8 cellular contexts compared by ENCODE assay signal in the genomic region with DNA sequence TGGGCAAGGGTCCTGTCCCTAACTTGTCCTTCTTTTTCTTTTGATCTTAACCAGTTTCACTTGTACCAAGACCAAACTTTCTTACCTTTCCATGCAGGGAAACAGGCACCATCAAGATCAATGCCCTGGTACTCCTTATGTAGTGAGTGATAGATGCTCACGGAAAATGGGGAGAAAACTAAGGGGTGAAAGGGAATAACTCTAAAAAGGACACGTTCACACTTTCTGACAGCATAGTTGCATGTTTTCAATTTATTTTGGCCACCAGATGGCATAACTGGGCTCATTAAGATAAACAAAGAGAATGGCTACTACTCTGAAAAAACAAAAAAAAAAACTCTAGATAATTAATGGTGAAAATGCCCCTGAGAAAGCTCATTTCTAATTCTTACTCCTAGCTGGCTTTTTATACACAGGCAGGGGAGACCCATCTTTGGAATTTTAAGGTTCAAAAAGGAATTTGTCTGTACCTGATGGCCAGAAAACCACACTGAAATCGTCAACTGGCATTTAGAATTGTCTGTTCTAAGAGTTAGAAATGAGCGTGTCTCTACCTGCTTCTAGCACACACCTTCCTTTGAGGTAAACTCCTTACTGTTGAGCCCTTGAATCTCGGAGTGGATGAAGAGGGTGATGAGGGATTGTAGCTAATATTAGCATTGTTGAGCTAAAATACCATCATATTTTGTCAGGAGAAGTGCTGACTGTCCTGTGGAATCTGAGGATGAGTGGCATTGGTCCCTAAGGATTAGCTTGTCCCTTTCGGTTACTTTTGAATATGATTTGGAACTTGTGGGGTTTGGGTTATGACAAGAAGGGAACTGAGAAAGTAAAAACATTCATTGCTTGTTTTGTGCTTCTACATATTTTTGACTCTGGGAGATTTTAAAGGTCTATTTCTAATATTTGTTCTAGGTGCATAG.
DNase-seq lines count a peak whose midpoint lies in the region; ATAC-seq and TF ChIP-seq lines count a peak whose summit lies in the region.

No MANE protein-coding gene starts in this region.

- peaks cover 6% of the 10 kb centered on the region for H3K9me3 Mint-ChIP-seq in activated T-helper 1 cell treated with anti-CD3 and anti-CD28 coated beads, Interleukin-12 subunit alpha, Interleukin-12 subunit beta, Interleukin-2, Interleukin-4 antibody, amounts not matched to agents 30 ng/mL and 10 ng/mL and 1 ng/mL, durations not matched to agents 14 hours and 24 hours and 36 hours
- no peaks in the 10 kb centered on the region for H3K9me3 Mint-ChIP-seq in stimulated activated memory B cell treated with anti-CD40 and anti-IgM and Interleukin-4, amounts not matched to agents 10 μg/mL and 1 μg/mL and 100 μg/mL, for 72 hours

- peaks cover 51% of the 10 kb centered on the region for H3K36me3 Mint-ChIP-seq in activated T-helper 1 cell treated with anti-CD3 and anti-CD28 coated beads, Interleukin-12 subunit alpha, Interleukin-12 subunit beta, Interleukin-2, Interleukin-4 antibody, amounts not matched to agents 30 ng/mL and 10 ng/mL and 1 ng/mL, durations not matched to agents 14 hours and 24 hours and 36 hours (ENCODE audit: low read depth)
- H3K36me3 Mint-ChIP-seq in stimulated activated memory B cell treated with anti-CD40 and anti-IgM and Interleukin-4, amounts not matched to agents 10 μg/mL and 1 μg/mL and 100 μg/mL, for 72 hours: no peaks in the 10 kb centered on the region

- H3K36me3 ChIP-seq in right atrium auricular region: no peaks in the 10 kb centered on the region

- DNase-seq in COLO829 (ENCODE audit: low spot score): peak; percentile 63
- no peak for DNase-seq in HEK293T (ENCODE audit: extremely low spot score)
- no peak for DNase-seq in activated T-helper 1 cell treated with anti-CD3 and anti-CD28 coated beads, Interleukin-12 subunit alpha, Interleukin-12 subunit beta, Interleukin-2, Interleukin-4 antibody, amounts not matched to agents 30 ng/mL and 10 ng/mL and 1 ng/mL, durations not matched to agents 14 hours and 24 hours and 36 hours (ENCODE audit: low spot score)
- DNase-seq in right atrium auricular region (ENCODE audit: low spot score): no peak
- no peak for DNase-seq in NCI-H774 (lab: John Stamatoyannopoulos, UW)
- no peak for DNase-seq in activated effector memory CD4-positive, alpha-beta T cell treated with Interleukin-2 at 50 U/mL for 16 hours

- peaks cover 71% of the 10 kb centered on the region for H3K4me1 Mint-ChIP-seq in activated T-helper 1 cell treated with anti-CD3 and anti-CD28 coated beads, Interleukin-12 subunit alpha, Interleukin-12 subunit beta, Interleukin-2, Interleukin-4 antibody, amounts not matched to agents 30 ng/mL and 10 ng/mL and 1 ng/mL, durations not matched to agents 14 hours and 24 hours and 36 hours (ENCODE audit: low read depth)
- H3K4me1 Mint-ChIP-seq in stimulated activated memory B cell treated with anti-CD40 and anti-IgM and Interleukin-4, amounts not matched to agents 10 μg/mL and 1 μg/mL and 100 μg/mL, for 72 hours: peaks cover 53% of the 10 kb centered on the region

- H3K27me3 Mint-ChIP-seq in activated T-helper 1 cell treated with anti-CD3 and anti-CD28 coated beads, Interleukin-12 subunit alpha, Interleukin-12 subunit beta, Interleukin-2, Interleukin-4 antibody, amounts not matched to agents 30 ng/mL and 10 ng/mL and 1 ng/mL, durations not matched to agents 14 hours and 24 hours and 36 hours (ENCODE audit: insufficient read depth): no peaks in the 10 kb centered on the region
- H3K27me3 Mint-ChIP-seq in stimulated activated memory B cell treated with anti-CD40 and anti-IgM and Interleukin-4, amounts not matched to agents 10 μg/mL and 1 μg/mL and 100 μg/mL, for 72 hours: peaks cover 19% of the 10 kb centered on the region

- POLR2A ChIA-PET in HEK293T (lab: Yijun Ruan, JAX): interaction anchor here (1.0 to 1.1 kb wide), 2 partner anchors 60 to 86 kb away, joined by 4 to 5 read pairs; partner anchors contain the start of gene GTF2H4

- peak overlapping the region; percentile 29 for H3K27ac Mint-ChIP-seq in activated T-helper 1 cell treated with anti-CD3 and anti-CD28 coated beads, Interleukin-12 subunit alpha, Interleukin-12 subunit beta, Interleukin-2, Interleukin-4 antibody, amounts not matched to agents 30 ng/mL and 10 ng/mL and 1 ng/mL, durations not matched to agents 14 hours and 24 hours and 36 hours
- H3K27ac Mint-ChIP-seq in stimulated activated memory B cell treated with anti-CD40 and anti-IgM and Interleukin-4, amounts not matched to agents 10 μg/mL and 1 μg/mL and 100 μg/mL, for 72 hours: peak overlapping the region; percentile 40

- intact Hi-C loops in activated T-helper 1 cell treated with anti-CD3 and anti-CD28 coated beads, Interleukin-12 subunit alpha, Interleukin-12 subunit beta, Interleukin-2, Interleukin-4 antibody, amounts not matched to agents 30 ng/mL and 10 ng/mL and 1 ng/mL, durations not matched to agents 14 hours and 24 hours and 36 hours (cut with micrococcal nuclease): loop anchor here (1.0 to 5.0 kb wide), 2 partner anchors 35 to 55 kb away; no protein-coding TSS in a partner anchor

- ATAC-seq in stimulated activated memory B cell treated with anti-CD40 and anti-IgM and Interleukin-4, amounts not matched to agents 10 μg/mL and 1 μg/mL and 100 μg/mL, for 72 hours: no peak
- no peak for ATAC-seq in GM21786 (IDR thresholded peaks at IDR 0.05; ENCODE audit: unreplicated experiment)

- H3K27me3 ChIP-seq in right atrium auricular region: no peaks in the 10 kb centered on the region

- H3K4me3 ChIP-seq in right atrium auricular region: no peak overlapping the region

- TF ChIP-seq CTCF in right atrium auricular region (IDR thresholded peaks at IDR 0.05): peak in 1 of 2 donors; percentile 66

- no peak overlapping the region for H3K4me3 Mint-ChIP-seq in activated T-helper 1 cell treated with anti-CD3 and anti-CD28 coated beads, Interleukin-12 subunit alpha, Interleukin-12 subunit beta, Interleukin-2, Interleukin-4 antibody, amounts not matched to agents 30 ng/mL and 10 ng/mL and 1 ng/mL, durations not matched to agents 14 hours and 24 hours and 36 hours
- H3K4me3 Mint-ChIP-seq in stimulated activated memory B cell treated with anti-CD40 and anti-IgM and Interleukin-4, amounts not matched to agents 10 μg/mL and 1 μg/mL and 100 μg/mL, for 72 hours: peak overlapping the region; percentile 25

- CTCF ChIA-PET in HEK293T (lab: Yijun Ruan, JAX): interaction anchor here (0.6 to 2.0 kb wide), 18 partner anchors 10 to 301 kb away, joined by 3 to 13 read pairs (median 4); partner anchors contain the start of gene VARS2

- no peaks in the 10 kb centered on the region for H3K9me3 ChIP-seq in right atrium auricular region

- H3K4me1 ChIP-seq in right atrium auricular region: peaks cover 0 to 34% of the 10 kb centered on the region in 2 donors

- peak overlapping the region; percentile 25 to 70 for H3K27ac ChIP-seq in right atrium auricular region

TF ChIP-seq in HEK293T, 16 proteins besides CTCF, POLR2A, EP300 and RAD21:
- TF ChIP-seq ZNF384 (IDR thresholded peaks at IDR 0.05) (peak; percentile 96), SUZ12 (IDR thresholded peaks at IDR 0.05) (no peak)
